28 cellular contexts compared by ENCODE assay signal in genomic region chr12:130155416-130156073, GRCh38. TPM values are rescaled to one million over a fixed set of nuclear protein-coding genes. Genes with fewer than 3 reads are reported as not detected.
A peak's percentile ranks its signal among the peaks of the same experiment; 100 is the strongest.
DNase-seq lines count a peak whose midpoint lies in the region; ATAC-seq, FAIRE-seq and TF ChIP-seq lines count a peak whose summit lies in the region.
"Had no signal": no experiment of that assay in that cellular context is flagged by ENCODE, and none has a peak within 500 bp of the region (broad histone marks: within the 10 kb centered on the region; RNA-seq: fewer than 3 reads in every experiment).

No MANE protein-coding gene starts in this region.

- FAIRE-seq in bronchial epithelial cell (lab: Jason Lieb, UNC) (no peak), pancreas (lab: Jason Lieb, UNC) (no peak)
- FAIRE-seq: GM19239 had no signal

- no peaks in the 10 kb centered on the region; the same call in 1 of the 2 replicates for H3K4me1 Mint-ChIP-seq in WTC11

- DNase-seq in RWPE1 (ENCODE audit: low spot score), result peak; percentile 36
- peak; percentile 42 for DNase-seq in bronchial epithelial cell (ENCODE audit: low read depth)
- DNase-seq in kidney epithelial cell (ENCODE audit: low read depth), result peak; percentile 42
- peak; percentile 22 for DNase-seq in sciatic nerve (ENCODE audit: low spot score)
- DNase-seq in omental fat pad (ENCODE audit: low spot score), result no peak
- no peak for DNase-seq in Peyer's patch
- no peak for DNase-seq in WTC11 (ENCODE audit: low spot score)
- no peak for DNase-seq in pancreas
- DNase-seq: Calu3; CD8-positive, alpha-beta T cell; DMS153; DND-41; Karpas-422; NCI-H1092 treated with DMSO at 0.1 percent for 48 hours; NCI-H1436; NCI-H187; NCI-H2171 treated with DMSO at 0.1 percent for 48 hours; NCI-H774; NK-92 treated with Interleukin-12 subunit alpha and Interleukin-12 subunit beta, amount 100 ng/mL, for 24 hours; PC-9; RPMI8226; SIG-M5; SK-N-SH had no signal

- H3K27ac ChIP-seq in RWPE1 (no peak overlapping the region), Peyer's patch (no peak overlapping the region), pancreas (no peak overlapping the region)
- H3K27ac ChIP-seq: C4-2B, PC-9 had no signal

- TF ChIP-seq CTCF in RWPE1 (conservative IDR thresholded peaks at IDR 0.05; ENCODE audit: low read depth), result no peak
- no peak for TF ChIP-seq CTCF in bronchial epithelial cell (IDR thresholded peaks at IDR 0.05; ENCODE audit: insufficient read depth, low read length, severe bottlenecking)
- TF ChIP-seq CTCF in kidney epithelial cell (IDR thresholded peaks at IDR 0.05; ENCODE audit: insufficient read depth, low read length, poor library complexity, severe bottlenecking), result no peak
- TF ChIP-seq CTCF in omental fat pad (IDR thresholded peaks at IDR 0.05), result no peak
- no peak for TF ChIP-seq CTCF in Peyer's patch (IDR thresholded peaks at IDR 0.05)
- TF ChIP-seq CTCF in WTC11 (IDR thresholded peaks at IDR 0.05), result no peak
- no peak for TF ChIP-seq CTCF in pancreas (IDR thresholded peaks at IDR 0.05)

- H3K4me3 ChIP-seq in bronchial epithelial cell (ENCODE audit: low read depth, low read length), result no peak overlapping the region
- H3K4me3 ChIP-seq in kidney epithelial cell (ENCODE audit: low read depth, low read length), result no peak overlapping the region
- H3K4me3 ChIP-seq in Peyer's patch, result no peak overlapping the region
- H3K4me3 ChIP-seq in pancreas, result no peak overlapping the region
- H3K4me3 ChIP-seq: PC-9 had no signal

- 51 to 65% methylated on average over 10 of the region's 10 CpGs for WGBS in pancreas, 2 donors

- peaks cover 34% of the 10 kb centered on the region for H3K36me3 Mint-ChIP-seq in WTC11
- H3K36me3 Mint-ChIP-seq: CD8-positive, alpha-beta T cell had no signal

- POLR2A ChIA-PET in RWPE1 (lab: Yijun Ruan, JAX; ENCODE audit: low non-redundant PET) (no interaction called here), WTC11 (lab: Charles Lee) (no interaction called here)

- H3K9me3 ChIP-seq in Peyer's patch, result no peaks in the 10 kb centered on the region
- H3K9me3 ChIP-seq in pancreas, result no peaks in the 10 kb centered on the region
- H3K9me3 ChIP-seq: SK-N-SH had no signal

- peaks cover 0 to under 1% (median 0%) of the 10 kb centered on the region in 4 donors for H3K4me1 ChIP-seq in Peyer's patch
- H3K4me1 ChIP-seq in pancreas, result no peaks in the 10 kb centered on the region

- intact Hi-C loops in sciatic nerve (cut with DNase I) (no loop called here), pancreas (cut with DNase I) (no loop called here)

- H3K36me3 ChIP-seq in bronchial epithelial cell (ENCODE audit: control insufficient read depth, insufficient read depth, low read length), result no peaks in the 10 kb centered on the region
- H3K36me3 ChIP-seq in kidney epithelial cell (ENCODE audit: control insufficient read depth, insufficient read depth, low read length), result no peaks in the 10 kb centered on the region
- H3K36me3 ChIP-seq in Peyer's patch, result no peaks in the 10 kb centered on the region
- H3K36me3 ChIP-seq in pancreas, result no peaks in the 10 kb centered on the region

- H3K4me3 Mint-ChIP-seq in WTC11, result no peak overlapping the region
- H3K4me3 Mint-ChIP-seq: CD8-positive, alpha-beta T cell had no signal

- H3K27me3 Mint-ChIP-seq in WTC11 (ENCODE audit: low read depth), result peaks cover 43% of the 10 kb centered on the region

- ATAC-seq in sciatic nerve (no peak), omental fat pad (ENCODE audit: low FRiP score) (no peak), WTC11 (no peak), pancreas (no peak)
- ATAC-seq: CD8-positive, alpha-beta T cell; HCT116 had no signal

- TF ChIP-seq POLR2A in Peyer's patch (IDR thresholded peaks at IDR 0.05), result no peak

- H3K27me3 ChIP-seq in bronchial epithelial cell (ENCODE audit: control insufficient read depth, insufficient read depth, low read length), result peaks cover 19% of the 10 kb centered on the region
- H3K27me3 ChIP-seq in kidney epithelial cell (ENCODE audit: control insufficient read depth, insufficient read depth, low read length), result peaks cover 17% of the 10 kb centered on the region
- H3K27me3 ChIP-seq in Peyer's patch, result no peaks in the 10 kb centered on the region
- H3K27me3 ChIP-seq in pancreas, result peaks cover 0 to 11% (median 4%) of the 10 kb centered on the region in 4 donors

- CTCF ChIA-PET in RWPE1 (lab: Yijun Ruan, JAX), result interaction anchor here (0.6 to 0.7 kb wide), 4 partner anchors 8 to 176 kb away, joined by 3 to 5 read pairs (median 3); no protein-coding TSS in a partner anchor
- CTCF ChIA-PET in WTC11 (lab: Charles Lee), result no interaction called here

- H3K9me3 Mint-ChIP-seq in WTC11, result peaks cover 36% of the 10 kb centered on the region
- H3K9me3 Mint-ChIP-seq: CD8-positive, alpha-beta T cell had no signal

- no peak overlapping the region for H3K27ac Mint-ChIP-seq in WTC11
- H3K27ac Mint-ChIP-seq: CD8-positive, alpha-beta T cell had no signal

TF ChIP-seq in WTC11, 78 proteins besides CTCF, POLR2A, EP300 and RAD21:
- no peak for TF ChIP-seq PREB (CRISPR knock-in tag; IDR thresholded peaks at IDR 0.05; ENCODE audit: borderline replicate concordance)
- TF ChIP-seq SMAD3 (CRISPR knock-in tag; IDR thresholded peaks at IDR 0.05; ENCODE audit: borderline replicate concordance), result no peak
- TF ChIP-seq CREB1 (CRISPR knock-in tag; IDR thresholded peaks at IDR 0.05), result no peak
- no peak for TF ChIP-seq MXD4 (CRISPR knock-in tag; IDR thresholded peaks at IDR 0.05; ENCODE audit: borderline replicate concordance)
- TF ChIP-seq, protein P1, sequence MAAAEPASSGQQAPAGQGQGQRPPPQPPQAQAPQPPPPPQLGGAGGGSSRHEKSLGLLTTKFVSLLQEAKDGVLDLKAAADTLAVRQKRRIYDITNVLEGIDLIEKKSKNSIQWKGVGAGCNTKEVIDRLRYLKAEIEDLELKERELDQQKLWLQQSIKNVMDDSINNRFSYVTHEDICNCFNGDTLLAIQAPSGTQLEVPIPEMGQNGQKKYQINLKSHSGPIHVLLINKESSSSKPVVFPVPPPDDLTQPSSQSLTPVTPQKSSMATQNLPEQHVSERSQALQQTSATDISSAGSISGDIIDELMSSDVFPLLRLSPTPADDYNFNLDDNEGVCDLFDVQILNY (CRISPR knock-in tag; IDR thresholded peaks at IDR 0.05), result no peak
- TF ChIP-seq GABPB1 (CRISPR knock-in tag; IDR thresholded peaks at IDR 0.05), result no peak
- TF ChIP-seq, protein P2, sequence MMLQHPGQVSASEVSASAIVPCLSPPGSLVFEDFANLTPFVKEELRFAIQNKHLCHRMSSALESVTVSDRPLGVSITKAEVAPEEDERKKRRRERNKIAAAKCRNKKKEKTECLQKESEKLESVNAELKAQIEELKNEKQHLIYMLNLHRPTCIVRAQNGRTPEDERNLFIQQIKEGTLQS (CRISPR knock-in tag; conservative IDR thresholded peaks at IDR 0.05), result no peak
- no peak for TF ChIP-seq JUN (CRISPR knock-in tag; IDR thresholded peaks at IDR 0.05)
- TF ChIP-seq, protein P3, sequence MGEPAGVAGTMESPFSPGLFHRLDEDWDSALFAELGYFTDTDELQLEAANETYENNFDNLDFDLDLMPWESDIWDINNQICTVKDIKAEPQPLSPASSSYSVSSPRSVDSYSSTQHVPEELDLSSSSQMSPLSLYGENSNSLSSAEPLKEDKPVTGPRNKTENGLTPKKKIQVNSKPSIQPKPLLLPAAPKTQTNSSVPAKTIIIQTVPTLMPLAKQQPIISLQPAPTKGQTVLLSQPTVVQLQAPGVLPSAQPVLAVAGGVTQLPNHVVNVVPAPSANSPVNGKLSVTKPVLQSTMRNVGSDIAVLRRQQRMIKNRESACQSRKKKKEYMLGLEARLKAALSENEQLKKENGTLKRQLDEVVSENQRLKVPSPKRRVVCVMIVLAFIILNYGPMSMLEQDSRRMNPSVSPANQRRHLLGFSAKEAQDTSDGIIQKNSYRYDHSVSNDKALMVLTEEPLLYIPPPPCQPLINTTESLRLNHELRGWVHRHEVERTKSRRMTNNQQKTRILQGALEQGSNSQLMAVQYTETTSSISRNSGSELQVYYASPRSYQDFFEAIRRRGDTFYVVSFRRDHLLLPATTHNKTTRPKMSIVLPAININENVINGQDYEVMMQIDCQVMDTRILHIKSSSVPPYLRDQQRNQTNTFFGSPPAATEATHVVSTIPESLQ (CRISPR knock-in tag; IDR thresholded peaks at IDR 0.05), result no peak
- no peak for TF ChIP-seq FOXK1 (CRISPR knock-in tag; IDR thresholded peaks at IDR 0.05)
- no peak for TF ChIP-seq SOX15 (CRISPR knock-in tag; IDR thresholded peaks at IDR 0.05)
- no peak for TF ChIP-seq NFE2L1 (CRISPR knock-in tag; IDR thresholded peaks at IDR 0.05)
- TF ChIP-seq TEAD4 (CRISPR knock-in tag; IDR thresholded peaks at IDR 0.05), result no peak

RNA-seq across cellular contexts. Expression of gene FZD10, which starts 6.7 kb away (rescaled TPM):
- total RNA-seq in bronchial epithelial cell (0.26 and 0.77 TPM in 2 replicates), kidney epithelial cell (5.1 and 5.5 TPM in 2 replicates), sciatic nerve (1.5 TPM), omental fat pad (1 to 10 TPM in 2 of 4 donors, under 1 TPM in 2; 0.25 to 3.8 (median 0.98) TPM), Peyer's patch (1 to 10 TPM in 1 of 4 donors, under 1 TPM in 1, not detected in 2; 0.76 to 1.2 TPM), WTC11 (2021) (0.87 to 1.1 TPM (median 0.92 TPM) in 3 replicates), pancreas (under 1 TPM; 0.09 to 0.26 (median 0.16) TPM)
- polyA plus RNA-seq in pancreas, result under 1 TPM; 0.04 to 0.07 TPM
- total RNA-seq: A673; Calu3; CD8-positive, alpha-beta T cell; HT-29; PC-9 had no signal
- polyA plus RNA-seq: SK-N-SH had no signal

Comparison
In these comparisons a context has a peak if more than half of its experiments do, and no peak if none do; other contexts are left out.
1. DNase-seq: peak in RWPE1 (single experiment), bronchial epithelial cell (single experiment), kidney epithelial cell (single experiment) and sciatic nerve (single experiment); none in omental fat pad (single experiment), Peyer's patch (0 of 3), WTC11 (single experiment) and pancreas (0 of 6).